Comparison of ENCODE assay signal across 1 cellular context in the genomic region with DNA sequence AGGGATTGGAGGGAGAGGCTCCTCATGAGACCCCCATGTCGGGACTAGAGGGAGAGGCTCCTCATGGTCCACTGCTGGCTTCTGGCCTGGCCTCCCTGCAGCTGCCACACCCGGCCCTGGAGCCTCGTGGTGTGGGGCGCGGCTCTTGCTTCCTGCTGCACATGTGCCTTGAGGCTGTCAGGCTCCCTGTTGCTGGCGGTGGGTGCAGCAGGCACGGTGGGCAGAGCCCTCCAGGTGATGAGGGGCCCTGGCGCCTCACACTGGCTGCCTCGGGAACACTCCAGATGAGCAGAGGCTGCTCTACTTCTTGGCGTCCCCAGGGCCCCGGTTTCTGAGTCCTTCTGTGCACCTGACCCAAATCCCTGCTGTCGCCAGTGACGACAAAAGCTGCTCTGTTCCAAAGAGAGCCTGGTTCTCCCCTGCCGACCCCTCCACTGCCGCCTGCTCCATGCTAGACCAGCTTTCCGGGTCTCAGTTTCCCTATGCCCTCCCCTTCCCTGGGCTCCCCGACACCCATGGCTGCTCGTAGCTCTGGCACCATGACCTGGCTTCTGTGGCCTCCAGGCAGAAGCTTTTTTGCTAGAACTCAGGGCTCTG.
TF ChIP-seq lines count a peak whose summit lies in the region.

No MANE protein-coding gene starts in this region.

TF ChIP-seq in HCT116, 20 proteins besides CTCF, POLR2A, EP300 and RAD21 (continued from another document):
- TF ChIP-seq, protein P1, sequence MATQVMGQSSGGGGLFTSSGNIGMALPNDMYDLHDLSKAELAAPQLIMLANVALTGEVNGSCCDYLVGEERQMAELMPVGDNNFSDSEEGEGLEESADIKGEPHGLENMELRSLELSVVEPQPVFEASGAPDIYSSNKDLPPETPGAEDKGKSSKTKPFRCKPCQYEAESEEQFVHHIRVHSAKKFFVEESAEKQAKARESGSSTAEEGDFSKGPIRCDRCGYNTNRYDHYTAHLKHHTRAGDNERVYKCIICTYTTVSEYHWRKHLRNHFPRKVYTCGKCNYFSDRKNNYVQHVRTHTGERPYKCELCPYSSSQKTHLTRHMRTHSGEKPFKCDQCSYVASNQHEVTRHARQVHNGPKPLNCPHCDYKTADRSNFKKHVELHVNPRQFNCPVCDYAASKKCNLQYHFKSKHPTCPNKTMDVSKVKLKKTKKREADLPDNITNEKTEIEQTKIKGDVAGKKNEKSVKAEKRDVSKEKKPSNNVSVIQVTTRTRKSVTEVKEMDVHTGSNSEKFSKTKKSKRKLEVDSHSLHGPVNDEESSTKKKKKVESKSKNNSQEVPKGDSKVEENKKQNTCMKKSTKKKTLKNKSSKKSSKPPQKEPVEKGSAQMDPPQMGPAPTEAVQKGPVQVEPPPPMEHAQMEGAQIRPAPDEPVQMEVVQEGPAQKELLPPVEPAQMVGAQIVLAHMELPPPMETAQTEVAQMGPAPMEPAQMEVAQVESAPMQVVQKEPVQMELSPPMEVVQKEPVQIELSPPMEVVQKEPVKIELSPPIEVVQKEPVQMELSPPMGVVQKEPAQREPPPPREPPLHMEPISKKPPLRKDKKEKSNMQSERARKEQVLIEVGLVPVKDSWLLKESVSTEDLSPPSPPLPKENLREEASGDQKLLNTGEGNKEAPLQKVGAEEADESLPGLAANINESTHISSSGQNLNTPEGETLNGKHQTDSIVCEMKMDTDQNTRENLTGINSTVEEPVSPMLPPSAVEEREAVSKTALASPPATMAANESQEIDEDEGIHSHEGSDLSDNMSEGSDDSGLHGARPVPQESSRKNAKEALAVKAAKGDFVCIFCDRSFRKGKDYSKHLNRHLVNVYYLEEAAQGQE (IDR thresholded peaks at IDR 0.05; ENCODE audit: low read depth) = no peak
- no peak for TF ChIP-seq FOSL1 (IDR thresholded peaks at IDR 0.05; ENCODE audit: low read depth)
- TF ChIP-seq POLR2AphosphoS5 (IDR thresholded peaks at IDR 0.05; ENCODE audit: low read depth, low read length) = no peak
- TF ChIP-seq SP1 (IDR thresholded peaks at IDR 0.05; ENCODE audit: low read depth) = no peak
- no peak for TF ChIP-seq EZH2phosphoT487 (IDR thresholded peaks at IDR 0.05; ENCODE audit: borderline replicate concordance)
